Comparison of ENCODE assay signal across 8 cellular contexts in genomic region chr1:182587666-182588438, GRCh38. TPM values are rescaled to one million over a fixed set of nuclear protein-coding genes. Genes with fewer than 3 reads are reported as not detected.
A peak's percentile ranks its signal among the peaks of the same experiment; 100 is the strongest.
DNase-seq lines count a peak whose midpoint lies in the region; ATAC-seq and TF ChIP-seq lines count a peak whose summit lies in the region.

No MANE protein-coding gene starts in this region.

- TF ChIP-seq CTCF in choroid plexus epithelial cell (conservative IDR thresholded peaks at IDR 0.05; ENCODE audit: low read depth, low read length) = no peak

- H3K36me3 ChIP-seq in CD4-positive, alpha-beta memory T cell (ENCODE audit: insufficient read depth, low read length) = no peaks in the 10 kb centered on the region
- H3K36me3 ChIP-seq in HUES48 (ENCODE audit: control insufficient read depth, insufficient read depth, low read length) (no peaks in the 10 kb centered on the region), neuron (ENCODE audit: insufficient read depth, low read length) (no peaks in the 10 kb centered on the region)

- peak overlapping the region; percentile 93 to 99 (median 96) for H3K4me3 Mint-ChIP-seq in CD4-positive, alpha-beta memory T cell

- peaks cover 41 to 54% of the 10 kb centered on the region in 2 donors for H3K36me3 Mint-ChIP-seq in CD4-positive, alpha-beta memory T cell

- no peak for DNase-seq in CD4-positive, alpha-beta memory T cell
- DNase-seq in choroid plexus epithelial cell (ENCODE audit: low read depth) = no peak
- DNase-seq in SHP77 treated with DMSO at 0.1 percent for 48 hours (lab: John Stamatoyannopoulos, UW) = no peak
- no peak for DNase-seq in NK-92 (lab: John Stamatoyannopoulos, UW; ENCODE audit: unreplicated experiment)
- no peak for DNase-seq in NCI-H1105 treated with DMSO at 0.1 percent for 48 hours (lab: John Stamatoyannopoulos, UW)

- H3K9ac ChIP-seq in HUES48 (ENCODE audit: low read depth, low read length) = no peak overlapping the region

- intact Hi-C loops in CD4-positive, alpha-beta memory T cell (cut with micrococcal nuclease) = loop anchor here (1.0 to 2.0 kb wide), 3 partner anchors 16 to 559 kb away; partner anchors contain the start of genes DHX9 and RGS16

- peaks cover 57% of the 10 kb centered on the region for H3K4me1 ChIP-seq in CD4-positive, alpha-beta memory T cell (ENCODE audit: insufficient read depth, low read length)
- H3K4me1 ChIP-seq in HUES48 (ENCODE audit: control insufficient read depth, insufficient read depth, low read length) = peaks cover 14% of the 10 kb centered on the region; the same call in 1 of the 2 replicates
- peaks cover 3% of the 10 kb centered on the region for H3K4me1 ChIP-seq in neuron (ENCODE audit: insufficient read depth, low read length)

- H3K27ac ChIP-seq in CD4-positive, alpha-beta memory T cell (ENCODE audit: low read depth, low read length) = peak overlapping the region; percentile 98
- H3K27ac ChIP-seq in HUES48 (ENCODE audit: low read depth, low read length) = no peak overlapping the region

- peaks cover 44 to 70% (median 55%) of the 10 kb centered on the region in 4 donors for H3K4me1 Mint-ChIP-seq in CD4-positive, alpha-beta memory T cell

- POLR2A ChIA-PET in CD4-positive, alpha-beta memory T cell (lab: Charles Lee; ENCODE audit: partially characterized antibody) = interaction anchor here (0.8 to 3.3 kb wide), 9 partner anchors 13 to 558 kb away, joined by 3 to 31 read pairs (median 12); partner anchors contain the start of genes DHX9, NPL and RGS16

- H3K27ac Mint-ChIP-seq in CD4-positive, alpha-beta memory T cell = peak overlapping the region; percentile 96 to 100 (median 99)

- H3K27me3 ChIP-seq in CD4-positive, alpha-beta memory T cell (ENCODE audit: insufficient read depth, low read length) = no peaks in the 10 kb centered on the region
- no peaks in the 10 kb centered on the region for H3K27me3 ChIP-seq in HUES48 (ENCODE audit: control insufficient read depth, insufficient read depth, low read length)
- no peaks in the 10 kb centered on the region for H3K27me3 ChIP-seq in neuron (ENCODE audit: insufficient read depth, low read length)

- peaks cover 0 to 4% (median 0%) of the 10 kb centered on the region in 8 donors for H3K9me3 Mint-ChIP-seq in CD4-positive, alpha-beta memory T cell

- H3K27me3 Mint-ChIP-seq in CD4-positive, alpha-beta memory T cell = no peaks in the 10 kb centered on the region

- peak overlapping the region; percentile 93 to 94 for H3K4me3 ChIP-seq in CD4-positive, alpha-beta memory T cell (ENCODE audit: low read length in 2 of 2)
- H3K4me3 ChIP-seq in HUES48 (ENCODE audit: low read depth, low read length) (0 out of 2 replicates have a peak overlapping the region, but pooled peaks have one; percentile 58), choroid plexus epithelial cell (ENCODE audit: low read depth, low read length) (peak overlapping the region; percentile 73), neuron (ENCODE audit: low read length) (peak overlapping the region; percentile 53)

- CTCF ChIA-PET in CD4-positive, alpha-beta memory T cell (lab: Charles Lee; ENCODE audit: partially characterized antibody) = interaction anchor here (0.8 to 5.4 kb wide), 8 partner anchors 8 to 444 kb away, joined by 3 to 69 read pairs (median 4); no protein-coding TSS in a partner anchor

- peak overlapping the region; percentile 59 for H2AFZ ChIP-seq in neuron (ENCODE audit: low read depth, low read length)

- no peaks in the 10 kb centered on the region for H3K9me3 ChIP-seq in CD4-positive, alpha-beta memory T cell (ENCODE audit: control insufficient read depth in 1 of 2, low read length in 2 of 2)
- H3K9me3 ChIP-seq in HUES48 (ENCODE audit: control insufficient read depth, insufficient read depth, low read length) (no peaks in the 10 kb centered on the region), neuron (ENCODE audit: low read length) (no peaks in the 10 kb centered on the region)

- ATAC-seq in HG03196 (IDR thresholded peaks at IDR 0.05; ENCODE audit: unreplicated experiment) = no peak

RNA-seq across cellular contexts. Expression of gene RNASEL, which starts 1.2 kb away (rescaled TPM):
- total RNA-seq in CD4-positive, alpha-beta memory T cell = 10 to 100 TPM; 33.9 to 35.4 TPM
- 10 to 100 TPM in 1 of 2 donors, 1 to 10 TPM in 1; 4.5 to 11.6 TPM for polyA plus RNA-seq in CD4-positive, alpha-beta memory T cell

RNA-seq across cellular contexts. Expression of gene RGS16, which starts 16.3 kb away (rescaled TPM):
- 1 to 10 TPM; 1.3 to 1.4 TPM for total RNA-seq in CD4-positive, alpha-beta memory T cell
- 1 to 10 TPM; 2.8 to 3.7 TPM for polyA plus RNA-seq in CD4-positive, alpha-beta memory T cell
